8 cellular contexts compared by ENCODE assay signal in the genomic region with DNA sequence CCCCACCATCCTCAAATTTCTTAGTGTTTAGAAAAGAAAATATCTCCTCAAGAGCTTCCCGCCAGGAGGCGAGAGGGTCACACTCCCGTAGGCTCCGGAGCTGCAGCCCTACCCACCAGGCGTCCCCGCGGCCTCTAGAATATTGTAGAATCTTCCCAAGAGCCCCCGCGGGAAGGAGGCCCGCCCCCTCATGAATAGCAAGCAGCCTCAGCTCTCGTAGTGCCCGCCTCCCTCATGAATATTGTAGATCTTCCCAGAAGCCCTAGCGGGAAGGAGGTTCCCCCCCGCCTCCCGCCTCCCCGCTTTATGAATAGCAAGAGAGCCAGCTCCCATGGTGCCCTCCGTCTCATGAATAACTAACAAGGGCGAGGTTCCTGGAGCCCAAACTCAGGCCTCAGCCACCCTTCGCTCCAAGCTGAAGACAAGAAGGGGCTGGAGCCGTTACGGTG.
DNase-seq lines count a peak whose midpoint lies in the region; ATAC-seq and TF ChIP-seq lines count a peak whose summit lies in the region.

A gene with protein sequence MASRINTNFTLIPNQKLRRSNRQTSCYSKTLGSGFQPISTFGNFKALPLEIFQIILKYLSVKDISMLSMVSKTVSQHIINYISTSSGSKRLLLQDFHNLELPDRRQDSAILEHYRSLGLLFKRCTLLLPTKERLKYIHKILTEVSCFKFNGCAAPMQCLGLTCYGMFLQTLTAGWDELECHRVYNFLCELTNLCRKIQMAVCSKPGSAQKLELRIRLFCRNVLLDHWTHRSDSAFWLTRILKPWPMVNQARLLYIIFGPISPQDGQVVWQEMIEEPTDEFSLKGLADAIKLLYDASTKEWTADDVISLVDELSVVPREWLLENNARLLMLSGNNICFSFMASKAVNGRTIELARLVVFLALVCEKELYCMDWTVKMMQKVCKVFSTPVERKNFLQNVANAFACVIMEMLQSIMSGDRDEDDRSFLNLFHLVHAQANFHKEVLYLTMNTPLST (minus strand): TSS at position 114 of the 449 bp plus-strand sequence. CDS start 4,378 bp downstream, outside the sequence.

- peak within 1 kb of the TSS; percentile 58 for H3K4me3 ChIP-seq in ACC112 (ENCODE audit: low read depth, low read length)
- H3K4me3 ChIP-seq in coronary artery = peak within 1 kb of the TSS; percentile 46

- H3K27me3 ChIP-seq in ACC112 (ENCODE audit: insufficient read depth, low read length) = no peaks in the 10 kb centered on the region

- no peaks in the 10 kb centered on the region for H3K36me3 ChIP-seq in ACC112 (ENCODE audit: insufficient read depth, low read length)

- no peak within 1 kb of the TSS for H3K27ac ChIP-seq in ACC112 (ENCODE audit: low read depth, low read length)
- H3K27ac ChIP-seq in coronary artery = peak within 1 kb of the TSS; percentile 29 to 77

- H3K4me1 ChIP-seq in ACC112 (ENCODE audit: control insufficient read depth, insufficient read depth, low read length, unreplicated experiment) = no peaks in the 10 kb centered on the region

- no peak for ATAC-seq in HG03442 (IDR thresholded peaks at IDR 0.05; ENCODE audit: unreplicated experiment)
- ATAC-seq in HG03196 (IDR thresholded peaks at IDR 0.05; ENCODE audit: unreplicated experiment) = no peak

- DNase-seq in HS-27A (ENCODE audit: low read depth) (peak; percentile 63), coronary artery (ENCODE audit: low spot score) (peak; percentile 92), kidney tubule cell (ENCODE audit: low spot score) (peak; percentile 91)
- DNase-seq in activated CD4-positive, alpha-beta T cell treated with anti-CD3 and anti-CD28 coated beads, Interleukin-2, amount 50 U/mL, for 48 hours = peak; percentile 78 to 84
- DNase-seq in stimulated activated CD4-positive, alpha-beta T cell treated with anti-CD3 and anti-CD28 coated beads, Interleukin-15, amount 100 ng/mL, for 1 hour (ENCODE audit: low read depth in 1 of 2, low spot score in 1 of 2) = peak; percentile 58 to 68

- peak within 1 kb of the TSS; percentile 95 for H2AFZ ChIP-seq in ACC112 (ENCODE audit: low read length, unreplicated experiment)

- H3K79me2 ChIP-seq in ACC112 (ENCODE audit: control insufficient read depth, insufficient read depth, low read length, unreplicated experiment) = no peaks in the 10 kb centered on the region

- no peak for TF ChIP-seq CTCF in coronary artery (IDR thresholded peaks at IDR 0.05)
